ENCODE assay signal across 24 cellular contexts in the genomic region with DNA sequence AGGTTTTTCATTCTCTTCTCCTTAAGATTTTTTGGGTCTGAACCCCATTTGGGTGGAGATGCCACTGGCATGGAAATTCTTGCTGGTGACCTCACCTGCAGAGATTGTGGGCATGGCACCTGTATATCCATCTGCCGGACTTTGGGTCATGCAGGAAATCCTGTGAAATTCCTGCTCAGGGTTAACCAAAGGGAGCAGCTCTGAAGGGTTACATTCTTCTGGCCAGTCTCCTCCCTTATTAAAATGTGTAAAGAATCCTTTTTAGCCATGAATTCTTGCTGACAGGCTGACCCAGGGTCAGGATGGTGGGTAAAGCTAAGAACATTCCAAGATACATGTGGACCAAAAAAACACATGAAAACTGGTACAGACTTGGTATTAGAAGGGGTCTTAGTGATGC. TPM values are rescaled to one million over a fixed set of nuclear protein-coding genes. Genes with fewer than 3 reads are reported as not detected.
DNase-seq lines count a peak whose midpoint lies in the region; ATAC-seq and TF ChIP-seq lines count a peak whose summit lies in the region.
"Had no signal": no experiment of that assay in that cellular context is flagged by ENCODE, and none has a peak within 500 bp of the region (broad histone marks: within the 10 kb centered on the region; RNA-seq: fewer than 3 reads in every experiment).

No MANE protein-coding gene starts in this region.

- no peak for ATAC-seq in HG02973 (IDR thresholded peaks at IDR 0.05; ENCODE audit: unreplicated experiment)
- ATAC-seq: CD8-positive, alpha-beta T cell had no signal

- peaks cover 45% of the 10 kb centered on the region for H3K4me1 ChIP-seq in neural progenitor cell

- peaks cover 8% of the 10 kb centered on the region for H3K36me3 Mint-ChIP-seq in neural progenitor cell
- H3K36me3 Mint-ChIP-seq: CD8-positive, alpha-beta T cell had no signal

- peaks cover 22% of the 10 kb centered on the region for H3F3A ChIP-seq in neural progenitor cell (ENCODE audit: low read depth)

- no peak overlapping the region for H3K4me3 ChIP-seq in neural progenitor cell

- H3K4me2 ChIP-seq in neural progenitor cell, result no peak overlapping the region

- H3K9me3 Mint-ChIP-seq in neural progenitor cell, result no peaks in the 10 kb centered on the region
- H3K9me3 Mint-ChIP-seq: CD8-positive, alpha-beta T cell had no signal

- H3K27me3 Mint-ChIP-seq in neural progenitor cell (ENCODE audit: insufficient read depth, low read depth), result no peaks in the 10 kb centered on the region

- peaks cover 9% of the 10 kb centered on the region for H3K79me2 ChIP-seq in neural progenitor cell (ENCODE audit: low read depth)

- no peaks in the 10 kb centered on the region for H4K20me1 ChIP-seq in neural progenitor cell (ENCODE audit: low read depth)

- no peaks in the 10 kb centered on the region for H3K9me3 ChIP-seq in neural progenitor cell (ENCODE audit: low read depth)

- no peak overlapping the region for H3K27ac ChIP-seq in neural progenitor cell
- H3K27ac ChIP-seq: 22Rv1 had no signal

- H3K27ac Mint-ChIP-seq in neural progenitor cell, result no peak overlapping the region
- H3K27ac Mint-ChIP-seq: CD8-positive, alpha-beta T cell; HFFc6 had no signal

- peak; percentile 43 for DNase-seq in A172 (ENCODE audit: low spot score)
- DNase-seq in NCI-H226, result peak; percentile 92
- peak; percentile 48 for DNase-seq in astrocyte of the hippocampus (ENCODE audit: low read depth, low spot score)
- DNase-seq in kidney tubule cell (ENCODE audit: low spot score), result peak; percentile 8
- no peak for DNase-seq in kidney glomerular epithelial cell (lab: John Stamatoyannopoulos, UW)
- DNase-seq in neural progenitor cell (ENCODE audit: low spot score), result no peak
- no peak for DNase-seq in KG1 (lab: John Stamatoyannopoulos, UW)
- DNase-seq: AML-193; C1 segment of cervical spinal cord; CD8-positive, alpha-beta T cell; GDM1; HFFc6; IMR-90; MV-4-11; NCI-H1105 treated with DMSO at 0.1 percent for 48 hours; NCI-H1694; NCI-H2081; NCI-H2171 treated with DMSO at 0.1 percent for 48 hours; NCI-H446; NCI-H526 treated with DMSO at 0.1 percent for 48 hours; OCI-M1; SHP77 had no signal

- H3K4me3 Mint-ChIP-seq in neural progenitor cell, result no peak overlapping the region
- H3K4me3 Mint-ChIP-seq: CD8-positive, alpha-beta T cell; HFFc6 had no signal

- H3K27me3 ChIP-seq in neural progenitor cell, result no peaks in the 10 kb centered on the region

- no peak overlapping the region for H3K9ac ChIP-seq in neural progenitor cell

- H3K4me1 Mint-ChIP-seq in neural progenitor cell, result peaks cover 26% of the 10 kb centered on the region

- TF ChIP-seq CTCF in neural progenitor cell (IDR thresholded peaks at IDR 0.05), result no peak

- H2AFZ ChIP-seq in neural progenitor cell (replicated peaks), result no peak overlapping the region

- no peaks in the 10 kb centered on the region for H3K36me3 ChIP-seq in neural progenitor cell

RNA-seq across cellular contexts. Expression of gene ARHGEF26, which starts 27.4 kb away (rescaled TPM):
- 7.4 and 7.7 TPM in 2 replicates for total RNA-seq in A172 (2014; rRNA removed; shearing (Covaris generic))
- 13.4 and 14.0 TPM in 2 replicates for total RNA-seq in neural progenitor cell (ENCODE audit: low replicate concordance)

Comparison
In these comparisons a context has a peak if more than half of its experiments do, and no peak if none do; other contexts are left out.
1. DNase-seq: peak in A172 (single experiment), NCI-H226 (single experiment), astrocyte of the hippocampus (single experiment) and kidney tubule cell (single experiment); none in kidney glomerular epithelial cell (single experiment), neural progenitor cell (single experiment) and KG1 (single experiment).